ENCODE assay signal across 14 cellular contexts in the genomic region with DNA sequence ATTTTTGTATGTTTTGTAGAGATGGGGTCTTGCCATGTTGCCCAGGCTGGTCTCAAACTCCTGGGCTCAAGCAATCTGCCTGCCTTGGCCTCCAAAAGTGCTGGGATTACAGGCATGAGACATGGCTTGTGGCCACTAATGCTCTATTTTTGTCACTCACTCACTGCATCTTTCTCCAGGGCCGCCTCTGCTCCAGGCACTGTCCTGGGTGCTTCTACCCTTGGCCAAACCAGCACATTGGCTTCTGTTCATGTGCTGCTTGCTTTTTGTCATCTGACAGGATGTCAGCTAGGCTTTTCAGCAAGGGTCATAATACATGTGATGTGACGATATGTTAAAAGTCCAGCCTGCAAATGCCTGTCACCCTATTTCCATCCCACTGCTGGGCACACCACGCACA.
"Had no signal": no experiment of that assay in that cellular context is flagged by ENCODE, and none has a peak within 500 bp of the region (broad histone marks: within the 10 kb centered on the region; RNA-seq: fewer than 3 reads in every experiment).

No MANE protein-coding gene starts in this region.

- H3K27me3 ChIP-seq: breast epithelium, esophagus squamous epithelium, tibial artery, vagina had no signal

- H3K4me1 ChIP-seq: parathyroid adenoma had no signal

- H3K9me3 Mint-ChIP-seq: activated CD4-positive, alpha-beta memory T cell treated with anti-CD3 and anti-CD28 coated beads for 36 hours; activated T-cell treated with anti-CD3 and anti-CD28 coated beads, Interleukin-2, amount 50 U/mL, for 72 hours had no signal

- H3K4me3 Mint-ChIP-seq: activated CD4-positive, alpha-beta memory T cell treated with anti-CD3 and anti-CD28 coated beads for 36 hours; activated T-cell treated with anti-CD3 and anti-CD28 coated beads, Interleukin-2, amount 50 U/mL, for 72 hours had no signal

- H3K36me3 ChIP-seq: breast epithelium had no signal

- H3K27me3 Mint-ChIP-seq: activated CD4-positive, alpha-beta memory T cell treated with anti-CD3 and anti-CD28 coated beads for 36 hours had no signal

- H3K27ac Mint-ChIP-seq: activated CD4-positive, alpha-beta memory T cell treated with anti-CD3 and anti-CD28 coated beads for 36 hours; activated T-cell treated with anti-CD3 and anti-CD28 coated beads, Interleukin-2, amount 50 U/mL, for 72 hours had no signal

- H3K27ac ChIP-seq: breast epithelium, esophagus squamous epithelium, parathyroid adenoma, skin epidermis, tibial artery, vagina had no signal

- DNase-seq: activated CD4-positive, alpha-beta memory T cell treated with anti-CD3 and anti-CD28 coated beads for 36 hours; activated CD8-positive, alpha-beta memory T cell treated with anti-CD3 and anti-CD28 coated beads, Interleukin-2, amount 50 U/mL, for 4 hours; activated naive CD4-positive, alpha-beta T cell; activated T-cell treated with anti-CD3 and anti-CD28 coated beads, Interleukin-2, amount 50 U/mL, for 72 hours; amniotic stem cell; esophagus squamous epithelium; foreskin fibroblast; retina; tibial artery had no signal

- H3K9me3 ChIP-seq: breast epithelium, esophagus squamous epithelium, tibial artery, vagina had no signal

- ATAC-seq: activated T-cell treated with anti-CD3 and anti-CD28 coated beads, Interleukin-2, amount 50 U/mL, for 72 hours; left lobe of liver had no signal

- H3K4me3 ChIP-seq: breast epithelium, esophagus squamous epithelium, skin epidermis, tibial artery, vagina had no signal
